12 cellular contexts compared by ENCODE assay signal in the genomic region with DNA sequence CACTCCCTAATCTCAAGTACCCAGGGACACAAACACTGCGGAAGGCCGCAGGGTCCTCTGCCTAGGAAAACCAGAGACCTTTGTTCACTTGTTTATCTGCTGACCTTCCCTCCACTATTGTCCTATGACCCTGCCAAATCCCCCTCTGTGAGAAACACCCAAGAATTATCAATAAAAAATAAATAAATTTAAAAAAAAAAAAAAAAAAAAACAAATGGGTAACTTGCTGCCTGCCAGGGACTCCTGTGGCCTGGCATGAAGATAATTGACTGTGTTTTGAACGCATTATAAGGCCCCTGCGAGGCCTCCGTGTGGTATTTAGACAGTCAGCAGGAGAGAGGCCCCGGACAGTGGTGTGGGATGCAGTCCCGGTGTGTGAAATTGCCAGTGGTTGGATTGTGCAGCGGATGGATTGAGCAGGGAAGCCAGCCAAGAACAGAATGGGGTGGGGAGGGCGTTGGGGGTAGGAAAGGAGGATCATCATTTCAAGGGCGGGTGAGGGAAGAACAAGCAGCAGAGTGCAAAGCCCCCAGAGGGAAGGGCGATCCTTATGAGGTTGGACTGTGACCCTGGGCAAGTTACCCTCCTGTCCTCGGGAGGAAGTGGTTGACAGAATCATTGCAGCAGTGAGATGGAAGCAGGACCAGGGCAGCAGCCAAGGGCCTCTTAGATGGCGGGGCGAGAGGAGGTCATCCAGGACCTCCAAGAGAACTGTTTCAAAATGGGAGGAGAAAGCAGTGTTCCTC. TPM values are rescaled to one million over a fixed set of nuclear protein-coding genes. Genes with fewer than 3 reads are reported as not detected.
DNase-seq lines count a peak whose midpoint lies in the region; ATAC-seq, FAIRE-seq and TF ChIP-seq lines count a peak whose summit lies in the region.
"Had no signal": no experiment of that assay in that cellular context is flagged by ENCODE, and none has a peak within 500 bp of the region (broad histone marks: within the 10 kb centered on the region; RNA-seq: fewer than 3 reads in every experiment).

No MANE protein-coding gene starts in this region.

- H3K27ac Mint-ChIP-seq in activated naive CD8-positive, alpha-beta T cell treated with anti-CD3 and anti-CD28 coated beads, Interleukin-2, amount 10 ng/mL, durations not matched to agents 7 days and 5 days = peak overlapping the region; percentile 19
- H3K27ac Mint-ChIP-seq in activated naive CD8-positive, alpha-beta T cell treated with anti-CD3 and anti-CD28 coated beads, Interleukin-2, amount 50 U/mL, for 24 hours = no peak overlapping the region
- no peak overlapping the region for H3K27ac Mint-ChIP-seq in T-cell
- H3K27ac Mint-ChIP-seq: activated CD4-positive, alpha-beta T cell treated with anti-CD3 and anti-CD28 coated beads, Interleukin-2, amount 10 ng/mL, durations not matched to agents 7 days and 5 days; naive B cell had no signal

- ATAC-seq in activated naive CD8-positive, alpha-beta T cell treated with anti-CD3 and anti-CD28 coated beads, Interleukin-2, amount 10 ng/mL, durations not matched to agents 7 days and 5 days (ENCODE audit: low read depth) = no peak
- no peak for ATAC-seq in activated naive CD8-positive, alpha-beta T cell treated with anti-CD3 and anti-CD28 coated beads, Interleukin-2, amount 50 U/mL, for 24 hours
- peak; percentile 58 for ATAC-seq in K562
- peak; percentile 33 to 64 for ATAC-seq in lower lobe of right lung
- no peak for ATAC-seq in GM21390 (IDR thresholded peaks at IDR 0.05; ENCODE audit: unreplicated experiment)
- ATAC-seq in T-cell (replicated peaks in 1 of 4) = no peak
- no peak for ATAC-seq in GM21619 (IDR thresholded peaks at IDR 0.05; ENCODE audit: unreplicated experiment)

- TSS peak; percentile 30 for BruUV-seq in K562 (replicated peaks; lab: Mats Ljungman, UMichigan)

- DNase-seq in activated naive CD8-positive, alpha-beta T cell treated with anti-CD3 and anti-CD28 coated beads, Interleukin-2, amount 10 ng/mL, durations not matched to agents 7 days and 5 days = no peak
- DNase-seq in activated naive CD8-positive, alpha-beta T cell treated with anti-CD3 and anti-CD28 coated beads, Interleukin-2, amount 50 U/mL, for 24 hours = no peak
- DNase-seq in K562 (ENCODE audit: extremely low read depth in 1 of 4, low spot score in 3 of 4) (peak in 2 of 4 experiments; percentile 38 to 42), lower lobe of right lung (no peak), vagina (ENCODE audit: extremely low spot score in 2 of 2) (no peak), T-cell (no peak)
- DNase-seq: activated CD4-positive, alpha-beta T cell treated with anti-CD3 and anti-CD28 coated beads, Interleukin-2, amount 10 ng/mL, durations not matched to agents 7 days and 5 days; naive B cell had no signal

- H2AFZ ChIP-seq in K562 (ENCODE audit: low read depth, low read length) = no peak overlapping the region

- POLR2A ChIA-PET in activated naive CD8-positive, alpha-beta T cell treated with anti-CD3 and anti-CD28 coated beads, Interleukin-2, amount 10 ng/mL, durations not matched to agents 7 days and 5 days (lab: Charles Lee) = no interaction called here
- POLR2A ChIA-PET in K562 (lab: Yijun Ruan, JAX) (no interaction called here), T-cell (lab: Charles Lee) (no interaction called here)

- CTCF ChIA-PET in K562 (lab: Yijun Ruan, JAX; ENCODE audit: low intra/inter-chr PET ratio) (no interaction called here), T-cell (lab: Charles Lee) (no interaction called here)

- peaks cover 37% of the 10 kb centered on the region for H3K36me3 Mint-ChIP-seq in activated naive CD8-positive, alpha-beta T cell treated with anti-CD3 and anti-CD28 coated beads, Interleukin-2, amount 10 ng/mL, durations not matched to agents 7 days and 5 days
- H3K36me3 Mint-ChIP-seq in activated naive CD8-positive, alpha-beta T cell treated with anti-CD3 and anti-CD28 coated beads, Interleukin-2, amount 50 U/mL, for 24 hours (ENCODE audit: low read depth) = peaks cover 20% of the 10 kb centered on the region
- H3K36me3 Mint-ChIP-seq in T-cell = peaks cover 32% of the 10 kb centered on the region

- H3K4me3 Mint-ChIP-seq in activated naive CD8-positive, alpha-beta T cell treated with anti-CD3 and anti-CD28 coated beads, Interleukin-2, amount 10 ng/mL, durations not matched to agents 7 days and 5 days = peak overlapping the region; percentile 19
- no peak overlapping the region for H3K4me3 Mint-ChIP-seq in activated naive CD8-positive, alpha-beta T cell treated with anti-CD3 and anti-CD28 coated beads, Interleukin-2, amount 50 U/mL, for 24 hours
- no peak overlapping the region for H3K4me3 Mint-ChIP-seq in T-cell
- H3K4me3 Mint-ChIP-seq: activated CD4-positive, alpha-beta T cell treated with anti-CD3 and anti-CD28 coated beads, Interleukin-2, amount 10 ng/mL, durations not matched to agents 7 days and 5 days had no signal

- no peaks in the 10 kb centered on the region for H3K9me1 ChIP-seq in K562 (ENCODE audit: control insufficient read depth, insufficient read depth, low read length)

- H3K9ac ChIP-seq in K562 (ENCODE audit: insufficient read depth in 1 of 2, low read depth in 2 of 2, low read length in 2 of 2) = peak overlapping the region in 1 of 2 experiments; percentile 1; a peak in 1 of 4 replicates

- H3K9me3 Mint-ChIP-seq in activated naive CD8-positive, alpha-beta T cell treated with anti-CD3 and anti-CD28 coated beads, Interleukin-2, amount 10 ng/mL, durations not matched to agents 7 days and 5 days = peaks cover 3% of the 10 kb centered on the region
- H3K9me3 Mint-ChIP-seq in activated naive CD8-positive, alpha-beta T cell treated with anti-CD3 and anti-CD28 coated beads, Interleukin-2, amount 50 U/mL, for 24 hours = peaks cover 4% of the 10 kb centered on the region
- H3K9me3 Mint-ChIP-seq in T-cell = no peaks in the 10 kb centered on the region

- no peak for TF ChIP-seq EP300 in K562 (IDR thresholded peaks at IDR 0.05; ENCODE audit: low read length)

- peaks cover 32% of the 10 kb centered on the region for H3K4me1 Mint-ChIP-seq in activated naive CD8-positive, alpha-beta T cell treated with anti-CD3 and anti-CD28 coated beads, Interleukin-2, amount 10 ng/mL, durations not matched to agents 7 days and 5 days
- peaks cover 15% of the 10 kb centered on the region for H3K4me1 Mint-ChIP-seq in activated naive CD8-positive, alpha-beta T cell treated with anti-CD3 and anti-CD28 coated beads, Interleukin-2, amount 50 U/mL, for 24 hours
- H3K4me1 Mint-ChIP-seq in T-cell = peaks cover 34 to 49% (median 38%) of the 10 kb centered on the region in 3 donors

- H3K27me3 ChIP-seq in K562 (ENCODE audit: control insufficient read depth in 2 of 2, insufficient read depth in 2 of 2, low read length in 2 of 2) (no peaks in the 10 kb centered on the region; a peak in 1 of 5 replicates), lower lobe of right lung (ENCODE audit: low read depth) (no peaks in the 10 kb centered on the region), vagina (no peaks in the 10 kb centered on the region)

- TF ChIP-seq CTCF in K562 (IDR thresholded peaks at IDR 0.05 in 2 of 3, conservative IDR thresholded peaks at IDR 0.05 in 1 of 3; ENCODE audit: insufficient read depth in 2 of 3, low read depth in 1 of 3, low read length in 3 of 3) = no peak
- no peak for TF ChIP-seq CTCF in lower lobe of right lung (IDR thresholded peaks at IDR 0.05)
- TF ChIP-seq CTCF in vagina (IDR thresholded peaks at IDR 0.05) = no peak

- H3K4me1 ChIP-seq in K562 (replicated peaks in 1 of 2; ENCODE audit: control insufficient read depth in 2 of 2, insufficient read depth in 2 of 2, low read length in 2 of 2) (peaks cover 5 to 6% of the 10 kb centered on the region in 2 experiments; a peak in 3 of 5 replicates), lower lobe of right lung (peaks cover 6% of the 10 kb centered on the region), vagina (peaks cover 26% of the 10 kb centered on the region)

- in situ Hi-C loops in K562 (cut with MboI) = no loop called here

- H3K36me3 ChIP-seq in K562 (ENCODE audit: control insufficient read depth, insufficient read depth, low read length) (no peaks in the 10 kb centered on the region), lower lobe of right lung (no peaks in the 10 kb centered on the region), vagina (no peaks in the 10 kb centered on the region)

- H3K79me2 ChIP-seq in K562 (ENCODE audit: control insufficient read depth, insufficient read depth, low read length) = no peaks in the 10 kb centered on the region

- intact Hi-C loops in K562 (cut with micrococcal nuclease) = no loop called here
- intact Hi-C loops in lower lobe of right lung (cut with DNase I) = no loop called here
- intact Hi-C loops in vagina (cut with DNase I) = no loop called here

- no peaks in the 10 kb centered on the region for H3K9me3 ChIP-seq in K562 (replicated peaks; ENCODE audit: control insufficient read depth, insufficient read depth, low read depth, low read length)
- H3K9me3 ChIP-seq in lower lobe of right lung = no peaks in the 10 kb centered on the region
- no peaks in the 10 kb centered on the region for H3K9me3 ChIP-seq in vagina

- H3K27ac ChIP-seq in K562 (ENCODE audit: extremely low read depth, low read depth, low read length) (no peak overlapping the region), lower lobe of right lung (no peak overlapping the region), vagina (peak overlapping the region; percentile 56)

- H3K27me3 Mint-ChIP-seq in activated naive CD8-positive, alpha-beta T cell treated with anti-CD3 and anti-CD28 coated beads, Interleukin-2, amount 10 ng/mL, durations not matched to agents 7 days and 5 days = no peaks in the 10 kb centered on the region
- H3K27me3 Mint-ChIP-seq in activated naive CD8-positive, alpha-beta T cell treated with anti-CD3 and anti-CD28 coated beads, Interleukin-2, amount 50 U/mL, for 24 hours = no peaks in the 10 kb centered on the region
- no peaks in the 10 kb centered on the region for H3K27me3 Mint-ChIP-seq in T-cell
- H3K27me3 Mint-ChIP-seq: activated CD4-positive, alpha-beta T cell treated with anti-CD3 and anti-CD28 coated beads, Interleukin-2, amount 10 ng/mL, durations not matched to agents 7 days and 5 days; naive B cell had no signal

- TF ChIP-seq RAD21 in K562 (CRISPR knock-in tag; conservative IDR thresholded peaks at IDR 0.05 in 1 of 2, IDR thresholded peaks at IDR 0.05 in 1 of 2) = no peak

- H4K20me1 ChIP-seq in K562 (replicated peaks; ENCODE audit: control insufficient read depth, insufficient read depth, low read length) = no peaks in the 10 kb centered on the region

- H3K4me3 ChIP-seq in K562 (no peak overlapping the region), lower lobe of right lung (no peak overlapping the region), vagina (no peak overlapping the region)

- H3K4me2 ChIP-seq in K562 (ENCODE audit: insufficient read depth, low read length) = no peak overlapping the region

- peak; percentile 46 for FAIRE-seq in K562 (lab: Jason Lieb, UNC)
- FAIRE-seq: bronchial epithelial cell, RCC 7860 had no signal

- WGBS in K562 (ENCODE audit: insufficient coverage, low coverage, missing lambda C conversion rate) = 64% methylated on average over 12 of the region's 14 CpGs

- TF ChIP-seq POLR2A in K562 (conservative IDR thresholded peaks at IDR 0.05) (no peak), vagina (IDR thresholded peaks at IDR 0.05) (no peak)

RNA-seq across cellular contexts. Expression of a gene that starts 43.3 kb away (rescaled TPM):
- total RNA-seq in activated naive CD8-positive, alpha-beta T cell treated with anti-CD3 and anti-CD28 coated beads, Interleukin-2, amount 10 ng/mL, durations not matched to agents 7 days and 5 days = 10 to 100 TPM; 43.0 to 45.9 TPM
- 15.0 and 29.8 TPM in 2 replicates for total RNA-seq in K562 (2011; cell fraction: chromatin; rRNA removed; ENCODE audit: low replicate concordance)
- 15.7 and 18.3 TPM in 2 replicates for total RNA-seq in K562 (2011; cell fraction: nucleolus; rRNA removed)
- total RNA-seq in K562 (2011; cell fraction: nucleoplasm; rRNA removed) = 17.1 and 18.0 TPM in 2 replicates
- total RNA-seq in K562 (2014; rRNA removed) = 3.8 and 5.1 TPM in 2 replicates
- total RNA-seq in K562 (2014; rRNA removed; fragmentation: Illumina TruSeq; extraction: Trizol) = 1.7 and 2.0 TPM in 2 replicates
- total RNA-seq in K562 (2015; rRNA removed; fragmentation: Illumina TruSeq; extraction: Trizol) = 3.1 and 3.3 TPM in 2 replicates
- total RNA-seq in K562 (2021) = 11.4 and 13.2 TPM in 2 replicates
- polyA plus RNA-seq in K562 (2011; rRNA removed) = 8.1 and 18.2 TPM in 2 replicates
- 16.0 and 18.8 TPM in 2 replicates for polyA plus RNA-seq in K562 (2011; cell fraction: cytosol; rRNA removed)
- 26.6 and 29.0 TPM in 2 replicates for polyA plus RNA-seq in K562 (2011; cell fraction: nucleus; rRNA removed)
- 10.8 and 20.2 TPM in 2 replicates for polyA plus RNA-seq in K562 (2012)
- 9.2 and 11.4 TPM in 2 replicates for polyA plus RNA-seq in K562 (2014; fragmentation: Illumina TruSeq; extraction: Trizol)
- under 1 TPM; 0.14 to 0.18 TPM for polyA plus RNA-seq in K562 (2014; fragmentation: Nextera tagmentation; extraction: Ambion mirVana)
- polyA plus RNA-seq in K562 (2014; rRNA removed) = 9.5 and 9.7 TPM in 2 replicates
- 7.2 TPM in 2 replicates for polyA minus RNA-seq in K562 (2011; rRNA and poly(A)+ RNA removed)
- 6.5 and 10.1 TPM in 2 replicates for polyA minus RNA-seq in K562 (2011; cell fraction: cytosol; rRNA and poly(A)+ RNA removed)
- 5.0 and 6.9 TPM in 2 replicates for polyA minus RNA-seq in K562 (2011; cell fraction: nucleus; rRNA and poly(A)+ RNA removed)
- total RNA-seq in lower lobe of right lung = 30.2 TPM
- total RNA-seq in vagina = 21.9 TPM
- total RNA-seq in T-cell = 10 to 100 TPM; 36.8 to 41.3 (median 37.9) TPM

Comparison
In these comparisons a context has a peak if more than half of its experiments do, and no peak if none do; other contexts are left out.
1. ATAC-seq: peak in K562 (single experiment) and lower lobe of right lung (2 of 2); none in activated naive CD8-positive, alpha-beta T cell treated with anti-CD3 and anti-CD28 coated beads, Interleukin-2, amount 10 ng/mL, durations not matched to agents 7 days and 5 days (single experiment), activated naive CD8-positive, alpha-beta T cell treated with anti-CD3 and anti-CD28 coated beads, Interleukin-2, amount 50 U/mL, for 24 hours (single experiment), GM21390 (single experiment), T-cell (0 of 4) and GM21619 (single experiment).